In the genomic region with DNA sequence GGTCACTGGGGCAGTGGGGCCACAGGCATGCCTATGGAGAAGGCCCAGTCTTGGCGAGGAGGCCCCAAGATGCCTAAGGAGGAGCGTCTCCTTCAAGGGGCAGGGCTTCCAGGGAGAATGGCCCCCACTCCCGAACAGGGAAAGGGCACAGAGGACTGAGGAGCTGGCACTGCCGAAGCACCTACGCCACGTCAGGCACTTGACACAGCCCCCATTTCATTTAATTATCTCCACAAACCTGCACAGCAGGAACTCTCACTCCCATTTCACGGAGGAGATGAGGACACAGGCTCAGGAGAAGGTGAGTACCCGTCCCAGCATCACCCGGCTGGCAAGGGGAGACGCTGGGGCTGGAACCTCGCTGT, we compare ENCODE assay signal across 1 cellular context.
A peak's percentile ranks its signal among the peaks of the same experiment; 100 is the strongest.
TF ChIP-seq lines count a peak whose summit lies in the region.

No MANE protein-coding gene starts in this region.

TF ChIP-seq in H1, 55 proteins besides CTCF, POLR2A, EP300 and RAD21:
- TF ChIP-seq SIN3A (conservative IDR thresholded peaks at IDR 0.05 in 1 of 2, IDR thresholded peaks at IDR 0.05 in 1 of 2; ENCODE audit: low read depth in 1 of 2, low read length in 2 of 2) (0 out of 4 replicates have a peak, but pooled peaks of 1 of the 2 experiments have one; percentile 12), SRF (IDR thresholded peaks at IDR 0.05; ENCODE audit: low read depth, low read length) (no peak)
